ENCODE assay signal across 15 cellular contexts in genomic region chr16:86061771-86062170, GRCh38.
"Had no signal": no experiment of that assay in that cellular context is flagged by ENCODE, and none has a peak within 500 bp of the region (broad histone marks: within the 10 kb centered on the region; RNA-seq: fewer than 3 reads in every experiment).

No MANE protein-coding gene starts in this region.

- H3K36me3 ChIP-seq: neutrophil, suprapubic skin, upper lobe of left lung had no signal

- H3K27me3 ChIP-seq: upper lobe of left lung had no signal

- H3K9me3 ChIP-seq: neutrophil, suprapubic skin, upper lobe of left lung had no signal

- DNase-seq: activated CD4-positive, CD25-positive, alpha-beta regulatory T cell treated with anti-CD3 and anti-CD28 coated beads, Interleukin-2, amount 50 U/mL, for 72 hours; activated naive CD4-positive, alpha-beta T cell treated with Interleukin-2 at 50 U/mL for 16 hours; activated T-cell treated with anti-CD3 and anti-CD28 coated beads for 4 hours; anterior cingulate cortex; erythroblast; hypothalamus; retina; stimulated activated CD4-positive, alpha-beta T cell treated with anti-CD3 and anti-CD28 coated beads, Interleukin-15, amount 100 ng/mL, for 24 hours; stimulated activated CD4-positive, alpha-beta T cell treated with anti-CD3 and anti-CD28 coated beads, Interleukin-4, amount 100 ng/mL, for 1 hour; stimulated activated naive CD8-positive, alpha-beta T cell treated with anti-CD3 and anti-CD28 coated beads, Interleukin-15, Interleukin-2, amounts not matched to agents 100 U/mL and 50 U/mL, for 24 hours; upper lobe of left lung had no signal

- ATAC-seq: activated T-helper 17 cell treated with anti-CD3 and anti-CD28 coated beads, Interleukin-2, amount 50 U/mL, for 72 hours; stimulated activated naive CD8-positive, alpha-beta T cell treated with anti-CD3 and anti-CD28 coated beads, Interleukin-15, Interleukin-2, amounts not matched to agents 100 U/mL and 50 U/mL, for 24 hours had no signal

- H3K27ac ChIP-seq: neutrophil, suprapubic skin had no signal

- H3K4me3 ChIP-seq: lung, suprapubic skin, upper lobe of left lung had no signal
